In the genomic region with DNA sequence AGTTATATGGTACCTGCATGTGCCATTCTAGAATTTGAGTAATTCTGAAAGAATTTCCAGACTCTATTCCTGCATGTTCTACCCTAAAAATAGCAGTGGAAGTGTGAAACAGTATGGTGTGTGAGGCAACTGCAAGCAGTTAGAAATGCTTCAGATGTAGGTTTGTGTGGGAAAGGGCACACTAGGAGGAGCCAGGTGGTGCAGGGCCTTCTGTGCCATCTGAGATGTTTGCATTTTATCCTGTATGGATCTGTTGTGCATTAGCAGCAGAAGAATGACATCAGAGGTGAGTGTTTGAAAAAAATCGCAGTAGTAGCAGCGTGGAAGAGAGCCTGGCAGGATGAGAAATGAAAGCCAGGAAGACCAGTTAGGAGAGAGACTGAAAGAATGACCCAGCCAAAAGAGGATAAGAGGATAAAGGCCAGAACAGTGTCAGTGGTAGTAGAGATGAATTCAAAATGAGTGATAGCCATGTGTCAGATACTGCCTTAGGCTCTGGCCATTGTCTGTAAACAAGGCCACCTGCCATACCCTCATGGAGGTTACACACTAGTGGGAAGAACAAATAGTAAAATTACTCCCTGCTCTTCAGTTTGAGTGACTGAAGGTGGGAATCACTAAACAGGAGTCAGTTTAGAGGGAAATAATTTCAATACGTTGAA, we compare ENCODE assay signal across 13 cellular contexts.
DNase-seq lines count a peak whose midpoint lies in the region; ATAC-seq lines count a peak whose summit lies in the region.
"Had no signal": no experiment of that assay in that cellular context is flagged by ENCODE, and none has a peak within 500 bp of the region (broad histone marks: within the 10 kb centered on the region; RNA-seq: fewer than 3 reads in every experiment).

No MANE protein-coding gene starts in this region.

- H3K4me3 ChIP-seq in mesenchymal stem cell (ENCODE audit: insufficient read depth in 1 of 2, low read depth in 1 of 2, low read length in 2 of 2) (no peak overlapping the region), mesendoderm (ENCODE audit: low read length) (no peak overlapping the region)
- H3K4me3 ChIP-seq: esophagus muscularis mucosa had no signal

- H3K79me2 ChIP-seq in mesendoderm (ENCODE audit: control insufficient read depth, insufficient read depth, low read length): no peaks in the 10 kb centered on the region

- no peak overlapping the region for H3K56ac ChIP-seq in mesendoderm (ENCODE audit: low read length)

- H2AK5ac ChIP-seq in mesenchymal stem cell (ENCODE audit: low read length, severe bottlenecking) (no peak overlapping the region), mesendoderm (ENCODE audit: low read length) (no peak overlapping the region)

- H3K23ac ChIP-seq in mesenchymal stem cell (ENCODE audit: low read length in 2 of 2): no peak overlapping the region
- H3K23ac ChIP-seq in mesendoderm (ENCODE audit: low read length): no peak overlapping the region

- H2BK15ac ChIP-seq in mesenchymal stem cell (ENCODE audit: low read depth, poor library complexity, severe bottlenecking): no peak overlapping the region
- H2BK15ac ChIP-seq in mesendoderm (replicated peaks; ENCODE audit: low read depth): no peak overlapping the region

- peak overlapping the region in 1 of 2 experiments; percentile 48 for H3K14ac ChIP-seq in mesenchymal stem cell (ENCODE audit: low read length in 2 of 2)

- no peak overlapping the region for H4K5ac ChIP-seq in mesendoderm (ENCODE audit: low read length)

- no peaks in the 10 kb centered on the region for H3K9me3 ChIP-seq in mesenchymal stem cell (ENCODE audit: control insufficient read depth, low read length)
- H3K9me3 ChIP-seq: esophagus muscularis mucosa had no signal

- H2BK12ac ChIP-seq in mesenchymal stem cell (ENCODE audit: low read length in 2 of 2): peak overlapping the region in 1 of 2 experiments; percentile 66

- 94% methylated on average over 3 of the region's 3 CpGs for WGBS in mesenchymal stem cell
- WGBS in mesendoderm (ENCODE audit: extremely low coverage, insufficient coverage, low lambda C conversion rate): no CpG with 5 or more reads among the region's 3 CpGs

- H3K79me1 ChIP-seq in mesenchymal stem cell (replicated peaks; ENCODE audit: low read length, poor library complexity, severe bottlenecking): peaks cover 18% of the 10 kb centered on the region
- peaks cover 2% of the 10 kb centered on the region for H3K79me1 ChIP-seq in mesendoderm (ENCODE audit: low read length)

- no peak overlapping the region for H3K4ac ChIP-seq in mesenchymal stem cell (ENCODE audit: low read depth in 1 of 2, low read length in 2 of 2)
- no peak overlapping the region for H3K4ac ChIP-seq in mesendoderm (ENCODE audit: low read depth, low read length)

- ATAC-seq in HG02763 (IDR thresholded peaks at IDR 0.05; ENCODE audit: unreplicated experiment) (no peak), HG03280 (IDR thresholded peaks at IDR 0.05; ENCODE audit: unreplicated experiment) (no peak)
- ATAC-seq: stimulated activated naive CD8-positive, alpha-beta T cell treated with anti-CD3 and anti-CD28 coated beads, Interleukin-15, amount 100 ng/mL, for 72 hours had no signal

- H3K18ac ChIP-seq in mesenchymal stem cell (ENCODE audit: low read depth in 1 of 2, low read length in 2 of 2) (peak overlapping the region in 1 of 2 experiments; percentile 30), mesendoderm (ENCODE audit: low read length) (no peak overlapping the region)

- H2AFZ ChIP-seq in mesenchymal stem cell (ENCODE audit: low read depth, low read length): no peak overlapping the region

- DNase-seq in G401 (ENCODE audit: low spot score) (peak; percentile 34), NCI-H2171 treated with DMSO at 0.1 percent for 48 hours (lab: John Stamatoyannopoulos, UW) (peak; percentile 94), cerebellum (ENCODE audit: low spot score) (peak; percentile 27), mesenchymal stem cell (peak; percentile 22), mesendoderm (no peak)
- DNase-seq in activated T-cell treated with anti-CD3 and anti-CD28 coated beads, Interleukin-2, amount 50 U/mL, for 48 hours: no peak
- DNase-seq: activated CD4-positive, alpha-beta T cell treated with anti-CD3 and anti-CD28 coated beads, Interleukin-2, amount 50 U/mL, for 1 hour; central memory CD4-positive, alpha-beta T cell; stimulated activated naive CD8-positive, alpha-beta T cell treated with anti-CD3 and anti-CD28 coated beads, Interleukin-15, amount 100 ng/mL, for 72 hours had no signal

- no peak overlapping the region for H4K91ac ChIP-seq in mesenchymal stem cell (ENCODE audit: low read length)

- H3K36me3 ChIP-seq in mesenchymal stem cell (ENCODE audit: control insufficient read depth in 1 of 2, insufficient read depth in 2 of 2, low read depth in 1 of 2, low read length in 2 of 2): peaks cover 0 to 6% of the 10 kb centered on the region in 2 experiments
- no peaks in the 10 kb centered on the region for H3K36me3 ChIP-seq in mesendoderm (ENCODE audit: control insufficient read depth, insufficient read depth, low read length)

- H4K8ac ChIP-seq in mesenchymal stem cell (ENCODE audit: low read length) (peak overlapping the region; percentile 28), mesendoderm (ENCODE audit: low read depth, low read length) (no peak overlapping the region)

- H3K9ac ChIP-seq in mesenchymal stem cell (ENCODE audit: low read length) (no peak overlapping the region), mesendoderm (ENCODE audit: low read length) (no peak overlapping the region)

- no peak overlapping the region for H3K4me2 ChIP-seq in mesenchymal stem cell (ENCODE audit: low read length, poor library complexity, severe bottlenecking)
- no peak overlapping the region for H3K4me2 ChIP-seq in mesendoderm (ENCODE audit: low read length)

- no peak overlapping the region for H3K27ac ChIP-seq in mesenchymal stem cell (ENCODE audit: low read length, poor library complexity, severe bottlenecking)
- H3K27ac ChIP-seq in mesendoderm (ENCODE audit: low read depth, low read length): no peak overlapping the region
- H3K27ac ChIP-seq: C4-2B had no signal

- H3K4me1 ChIP-seq in mesenchymal stem cell (ENCODE audit: control insufficient read depth, insufficient read depth, low read depth, low read length) (peaks cover 4% of the 10 kb centered on the region), mesendoderm (ENCODE audit: control insufficient read depth, low read depth, low read length) (no peaks in the 10 kb centered on the region)

- in situ Hi-C loops in G401 (cut with HindIII; ENCODE audit: low sequenced_read_pairs): no loop called here

- H2BK120ac ChIP-seq in mesenchymal stem cell (ENCODE audit: low read depth, low read length): no peak overlapping the region
- H2BK120ac ChIP-seq in mesendoderm (ENCODE audit: low read depth, low read length): no peak overlapping the region

- H2BK5ac ChIP-seq in mesenchymal stem cell (ENCODE audit: low read depth, low read length, poor library complexity, severe bottlenecking) (no peak overlapping the region), mesendoderm (ENCODE audit: low read length) (no peak overlapping the region)

- H3K27me3 ChIP-seq in mesenchymal stem cell (ENCODE audit: control insufficient read depth in 1 of 2, insufficient read depth in 1 of 2, low read length in 2 of 2): no peaks in the 10 kb centered on the region
- no peaks in the 10 kb centered on the region for H3K27me3 ChIP-seq in mesendoderm (ENCODE audit: insufficient read depth, low read length, poor library complexity)
- H3K27me3 ChIP-seq: esophagus muscularis mucosa had no signal

Comparison
In these comparisons a context has a peak if more than half of its experiments do, and no peak if none do; other contexts are left out.
1. DNase-seq: peak in G401 (single experiment), NCI-H2171 treated with DMSO at 0.1 percent for 48 hours (single experiment), cerebellum (single experiment) and mesenchymal stem cell (single experiment); none in activated T-cell treated with anti-CD3 and anti-CD28 coated beads, Interleukin-2, amount 50 U/mL, for 48 hours (0 of 2) and mesendoderm (single experiment).